ENCODE assay signal across 1 cellular context in genomic region chr22:41478891-41479521, GRCh38.
TF ChIP-seq lines count a peak whose summit lies in the region.

No MANE protein-coding gene starts in this region.

TF ChIP-seq in GM12878, 131 proteins besides CTCF, POLR2A, EP300 and RAD21:
- TF ChIP-seq IRF3 (IDR thresholded peaks at IDR 0.05) (no peak), ZNF384 (IDR thresholded peaks at IDR 0.05; ENCODE audit: borderline replicate concordance, low read depth, low read length) (0 out of 2 replicates have a peak, but pooled peaks have one; percentile 21), MYB (IDR thresholded peaks at IDR 0.05; ENCODE audit: borderline replicate concordance, low read depth, low read length) (no peak), EED (IDR thresholded peaks at IDR 0.05; ENCODE audit: low read depth) (0 out of 2 replicates have a peak, but pooled peaks have one; percentile 36), JUND (IDR thresholded peaks at IDR 0.05; ENCODE audit: low read depth, low read length) (no peak), USF1 (IDR thresholded peaks at IDR 0.05; ENCODE audit: borderline replicate concordance, extremely low read length, insufficient read depth, low read depth, low read length) (no peak), SMARCA5 (IDR thresholded peaks at IDR 0.05) (0 out of 2 replicates have a peak, but pooled peaks have one; percentile 56), CHD1 (IDR thresholded peaks at IDR 0.05; ENCODE audit: low read depth, low read length) (no peak), PKNOX1 (IDR thresholded peaks at IDR 0.05) (peak; percentile 72), ASH2L (IDR thresholded peaks at IDR 0.05; ENCODE audit: borderline replicate concordance, low read depth) (no peak), ETV6 (conservative IDR thresholded peaks at IDR 0.05 in 1 of 2, IDR thresholded peaks at IDR 0.05 in 1 of 2; ENCODE audit: borderline replicate concordance in 1 of 2, low read depth in 1 of 2) (no peak), CBFB (IDR thresholded peaks at IDR 0.05; ENCODE audit: low read depth) (no peak), RCOR1 (conservative IDR thresholded peaks at IDR 0.05; ENCODE audit: low read depth, low read length) (no peak), RELA (IDR thresholded peaks at IDR 0.05; ENCODE audit: borderline replicate concordance, partially characterized antibody) (peak; percentile 45), RUNX3 (IDR thresholded peaks at IDR 0.05; ENCODE audit: low read length) (peak; percentile 52; the same call in 1 of the 2 replicates), NBN (IDR thresholded peaks at IDR 0.05) (0 out of 2 replicates have a peak, but pooled peaks have one; percentile 35), EGR1 (IDR thresholded peaks at IDR 0.05; ENCODE audit: borderline replicate concordance in 1 of 2, low read depth in 2 of 2, low read length in 2 of 2) (peak in 1 of 2 experiments; percentile 47; a peak in 1 of 3 replicates), NR2F1 (conservative IDR thresholded peaks at IDR 0.05) (peak; percentile 65), STAT1 (conservative IDR thresholded peaks at IDR 0.05) (no peak), BHLHE40 (IDR thresholded peaks at IDR 0.05; ENCODE audit: borderline replicate concordance in 1 of 2, low read depth in 2 of 2, low read length in 1 of 2) (peak in 1 of 2 experiments; percentile 33; a peak in 1 of 4 replicates)
